1 cellular context compared by ENCODE assay signal in the genomic region with DNA sequence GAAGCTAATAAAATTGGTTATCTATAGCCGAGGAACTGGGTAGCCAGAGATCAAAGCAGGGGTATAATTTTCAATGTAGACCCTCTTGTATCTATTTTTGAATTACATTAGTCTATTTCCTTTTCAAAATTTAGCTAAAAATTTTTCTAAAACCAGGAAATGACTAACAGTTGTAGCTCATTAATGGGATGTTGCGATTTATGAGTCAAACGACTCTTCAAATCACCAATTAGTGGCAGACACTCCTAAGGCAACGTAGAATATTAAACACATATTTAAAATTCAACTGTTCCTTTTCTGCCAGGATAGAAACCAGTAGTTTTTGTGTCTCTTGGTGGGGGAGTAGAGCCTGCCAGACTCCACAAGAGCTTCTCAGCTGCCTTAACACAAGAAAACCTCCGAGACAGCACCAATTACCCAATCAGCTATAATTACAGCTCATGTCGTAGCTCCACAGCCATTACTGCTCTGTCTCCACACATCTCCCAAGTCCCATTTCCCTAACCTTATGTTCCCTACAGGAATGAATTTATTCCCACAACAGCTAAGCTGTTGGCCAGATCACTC.
A peak's percentile ranks its signal among the peaks of the same experiment; 100 is the strongest.
TF ChIP-seq lines count a peak whose summit lies in the region.

No MANE protein-coding gene starts in this region.

TF ChIP-seq in neural cell, 6 proteins besides CTCF, POLR2A, EP300 and RAD21:
- TF ChIP-seq, protein P1, sequence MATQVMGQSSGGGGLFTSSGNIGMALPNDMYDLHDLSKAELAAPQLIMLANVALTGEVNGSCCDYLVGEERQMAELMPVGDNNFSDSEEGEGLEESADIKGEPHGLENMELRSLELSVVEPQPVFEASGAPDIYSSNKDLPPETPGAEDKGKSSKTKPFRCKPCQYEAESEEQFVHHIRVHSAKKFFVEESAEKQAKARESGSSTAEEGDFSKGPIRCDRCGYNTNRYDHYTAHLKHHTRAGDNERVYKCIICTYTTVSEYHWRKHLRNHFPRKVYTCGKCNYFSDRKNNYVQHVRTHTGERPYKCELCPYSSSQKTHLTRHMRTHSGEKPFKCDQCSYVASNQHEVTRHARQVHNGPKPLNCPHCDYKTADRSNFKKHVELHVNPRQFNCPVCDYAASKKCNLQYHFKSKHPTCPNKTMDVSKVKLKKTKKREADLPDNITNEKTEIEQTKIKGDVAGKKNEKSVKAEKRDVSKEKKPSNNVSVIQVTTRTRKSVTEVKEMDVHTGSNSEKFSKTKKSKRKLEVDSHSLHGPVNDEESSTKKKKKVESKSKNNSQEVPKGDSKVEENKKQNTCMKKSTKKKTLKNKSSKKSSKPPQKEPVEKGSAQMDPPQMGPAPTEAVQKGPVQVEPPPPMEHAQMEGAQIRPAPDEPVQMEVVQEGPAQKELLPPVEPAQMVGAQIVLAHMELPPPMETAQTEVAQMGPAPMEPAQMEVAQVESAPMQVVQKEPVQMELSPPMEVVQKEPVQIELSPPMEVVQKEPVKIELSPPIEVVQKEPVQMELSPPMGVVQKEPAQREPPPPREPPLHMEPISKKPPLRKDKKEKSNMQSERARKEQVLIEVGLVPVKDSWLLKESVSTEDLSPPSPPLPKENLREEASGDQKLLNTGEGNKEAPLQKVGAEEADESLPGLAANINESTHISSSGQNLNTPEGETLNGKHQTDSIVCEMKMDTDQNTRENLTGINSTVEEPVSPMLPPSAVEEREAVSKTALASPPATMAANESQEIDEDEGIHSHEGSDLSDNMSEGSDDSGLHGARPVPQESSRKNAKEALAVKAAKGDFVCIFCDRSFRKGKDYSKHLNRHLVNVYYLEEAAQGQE (IDR thresholded peaks at IDR 0.05; ENCODE audit: borderline replicate concordance): no peak
- TF ChIP-seq POLR2AphosphoS5 (IDR thresholded peaks at IDR 0.05): peak; percentile 54
